In the genomic region with DNA sequence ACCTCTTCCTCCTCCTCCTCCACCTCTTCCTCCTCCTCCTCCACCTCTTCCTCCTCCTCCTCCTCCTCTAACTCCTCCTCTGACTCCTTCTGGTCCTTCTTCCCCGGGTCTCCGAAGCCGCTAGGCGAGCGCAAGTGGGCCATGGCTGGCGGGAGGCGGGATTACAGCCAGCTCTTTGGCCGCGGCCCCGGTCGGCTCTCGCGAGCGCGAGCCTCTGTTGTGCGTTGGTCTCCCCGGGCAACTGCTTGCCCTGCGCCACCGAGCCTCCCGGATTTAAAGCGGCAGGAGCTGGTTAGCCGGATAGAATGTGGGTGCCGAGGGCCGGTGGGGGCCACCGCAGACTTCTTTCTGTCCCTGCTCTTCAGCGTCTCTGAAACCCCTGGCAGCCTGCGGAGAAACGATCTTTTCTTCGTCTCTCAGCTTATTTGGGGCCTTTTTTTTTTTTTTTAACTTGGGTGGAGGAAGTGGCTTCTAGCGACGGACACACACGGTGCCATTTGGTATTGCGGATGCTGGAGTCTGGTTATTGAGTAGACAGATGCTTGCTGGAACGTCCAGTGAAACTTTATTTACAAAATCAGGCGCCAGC, we compare ENCODE assay signal across 8 cellular contexts.
DNase-seq lines count a peak whose midpoint lies in the region; ATAC-seq and TF ChIP-seq lines count a peak whose summit lies in the region.

Gene ERICH6 (minus strand): TSS at position 165 of the 589 bp plus-strand sequence. CDS start 22 bp downstream, at position 143.

- H3K27me3 ChIP-seq in HUES6 (ENCODE audit: control insufficient read depth, insufficient read depth, low read length) (no peaks in the 10 kb centered on the region; the same call in 1 of the 2 replicates), OCI-LY1 (ENCODE audit: insufficient read depth, low read length) (no peaks in the 10 kb centered on the region), mucosa of rectum (ENCODE audit: control insufficient read depth in 2 of 2, insufficient read depth in 2 of 2, low read length in 2 of 2) (no peaks in the 10 kb centered on the region)

- ATAC-seq in GM21447 (IDR thresholded peaks at IDR 0.05; ENCODE audit: unreplicated experiment), result peak; percentile 98

- H2AFZ ChIP-seq in OCI-LY1 (ENCODE audit: low read length), result peak within 1 kb of the TSS; percentile 97

- peak; percentile 90 for DNase-seq in DMS 273 treated with DMSO at 0.1 percent for 48 hours (lab: John Stamatoyannopoulos, UW)
- peak; percentile 41 for DNase-seq in activated T-cell treated with anti-CD3 and anti-CD28 coated beads for 4 hours
- peak; percentile 92 to 93 for DNase-seq in erythroblast (lab: John Stamatoyannopoulos, UW)
- peak; percentile 90 for DNase-seq in stimulated activated CD8-positive, alpha-beta memory T cell treated with anti-CD3 and anti-CD28 coated beads, Interleukin-4, amount 100 ng/mL, for 48 hours

- TF ChIP-seq CTCF in OCI-LY1 (IDR thresholded peaks at IDR 0.05; ENCODE audit: low read length), result no peak

- H3K36me3 ChIP-seq in HUES6 (ENCODE audit: control insufficient read depth, insufficient read depth, low read length) (no peaks in the 10 kb centered on the region), OCI-LY1 (ENCODE audit: insufficient read depth, low read length) (peaks cover 20% of the 10 kb centered on the region; the same call in 1 of the 2 replicates), mucosa of rectum (ENCODE audit: control insufficient read depth in 2 of 2, insufficient read depth in 2 of 2, low read length in 2 of 2) (no peaks in the 10 kb centered on the region)

- H3K9me3 ChIP-seq in HUES6 (ENCODE audit: control insufficient read depth, insufficient read depth, low read depth, low read length) (0 out of 2 replicates have a peak, but pooled peaks cover 3% of the 10 kb centered on the region), OCI-LY1 (ENCODE audit: low read length) (peaks cover 7% of the 10 kb centered on the region), mucosa of rectum (ENCODE audit: control insufficient read depth in 2 of 2, low read length in 2 of 2) (no peaks in the 10 kb centered on the region)

- H3K4me1 ChIP-seq in HUES6 (ENCODE audit: control insufficient read depth, insufficient read depth, low read length) (no peaks in the 10 kb centered on the region), OCI-LY1 (ENCODE audit: insufficient read depth, low read length, severe bottlenecking) (peaks cover 23% of the 10 kb centered on the region), mucosa of rectum (ENCODE audit: control insufficient read depth in 2 of 2, insufficient read depth in 2 of 2, low read length in 2 of 2) (peaks cover 2 to 12% of the 10 kb centered on the region in 2 donors)

- H3K27ac ChIP-seq in HUES6 (ENCODE audit: low read depth, low read length) (0 out of 2 replicates have a peak within 1 kb of the TSS, but pooled peaks have one; percentile 24), OCI-LY1 (ENCODE audit: low read depth, low read length, poor library complexity, severe bottlenecking) (peak within 1 kb of the TSS; percentile 54), mucosa of rectum (ENCODE audit: low read depth in 2 of 2, low read length in 2 of 2) (peak within 1 kb of the TSS; percentile 70 to 72)

- H3K79me2 ChIP-seq in OCI-LY1 (ENCODE audit: insufficient read depth, low read length), result no peaks in the 10 kb centered on the region

- H3K9me2 ChIP-seq in OCI-LY1 (ENCODE audit: low read depth, low read length), result no peaks in the 10 kb centered on the region

- H4K20me1 ChIP-seq in OCI-LY1 (ENCODE audit: insufficient read depth, low read length), result no peaks in the 10 kb centered on the region

- peak; percentile 60 for TF ChIP-seq POLR2A in erythroblast (IDR thresholded peaks at IDR 0.05; ENCODE audit: low read length)

- H3F3A ChIP-seq in OCI-LY1 (ENCODE audit: insufficient read depth, low read length), result no peaks in the 10 kb centered on the region

- H3K9ac ChIP-seq in HUES6 (ENCODE audit: low read length) (peak within 1 kb of the TSS; percentile 71), OCI-LY1 (ENCODE audit: low read length) (peak within 1 kb of the TSS; percentile 72), mucosa of rectum (ENCODE audit: low read depth in 1 of 2, low read length in 2 of 2) (peak within 1 kb of the TSS; percentile 77 to 81)

- H3K4me2 ChIP-seq in OCI-LY1 (ENCODE audit: low read length), result peak within 1 kb of the TSS; percentile 94

- H3K4me3 ChIP-seq in HUES6 (ENCODE audit: low read depth, low read length) (peak within 1 kb of the TSS; percentile 81), OCI-LY1 (ENCODE audit: low read depth, low read length, poor library complexity, severe bottlenecking) (peak within 1 kb of the TSS; percentile 71), mucosa of rectum (ENCODE audit: low read length in 2 of 2) (peak within 1 kb of the TSS; percentile 89 to 92)

Comparison
In these comparisons a context has a peak if more than half of its experiments do, and no peak if none do; other contexts are left out.
1. Peak in every context shown above with its lines: DNase-seq, ATAC-seq, H3K4me3 ChIP-seq and H3K27ac ChIP-seq.
2. DNase-seq: peak in every context shown above with its lines; median percentile 92 in erythroblast; 90 in DMS 273 treated with DMSO at 0.1 percent for 48 hours; 90 in stimulated activated CD8-positive, alpha-beta memory T cell treated with anti-CD3 and anti-CD28 coated beads, Interleukin-4, amount 100 ng/mL, for 48 hours; 41 in activated T-cell treated with anti-CD3 and anti-CD28 coated beads for 4 hours.